ENCODE assay signal across 1 cellular context in genomic region chr6:43013843-43014433, GRCh38.
TF ChIP-seq lines count a peak whose summit lies in the region.

Gene KLHDC3, plus strand, starts transcription at chr6:43014249. Its CDS starts 2,944 bp downstream, at chr6:43017193.
Gene MEA1, minus strand, starts transcription at chr6:43013946. Its CDS starts 133 bp downstream, at chr6:43013813.

TF ChIP-seq in liver, 16 proteins besides CTCF, POLR2A, EP300 and RAD21 (continued from another document):
- TF ChIP-seq ZBTB33 (IDR thresholded peaks at IDR 0.05) (peak; percentile 88), MAX (IDR thresholded peaks at IDR 0.05) (peak; percentile 98), HNF4G (IDR thresholded peaks at IDR 0.05) (no peak), ATF3 (IDR thresholded peaks at IDR 0.05) (no peak), GABPA (IDR thresholded peaks at IDR 0.05 in 1 of 2, conservative IDR thresholded peaks at IDR 0.05 in 1 of 2) (peak; percentile 79 to 91), HNF4A (conservative IDR thresholded peaks at IDR 0.05) (peak; percentile 20), FOXA2 (IDR thresholded peaks at IDR 0.05) (no peak), SP1 (IDR thresholded peaks at IDR 0.05) (peak; percentile 76), RXRA (IDR thresholded peaks at IDR 0.05) (peak in 1 of 2 donors; percentile 25), TAF1 (conservative IDR thresholded peaks at IDR 0.05) (no peak)
